ENCODE assay signal across 8 cellular contexts in genomic region chr2:112692914-112693313, GRCh38. TPM values are rescaled to one million over a fixed set of nuclear protein-coding genes. Genes with fewer than 3 reads are reported as not detected.
DNase-seq lines count a peak whose midpoint lies in the region; ATAC-seq and TF ChIP-seq lines count a peak whose summit lies in the region.

No MANE protein-coding gene starts in this region.

- peak overlapping the region; percentile 69; the same call in 1 of the 2 replicates for H2AFZ ChIP-seq in GM23338

- intact Hi-C loops in posterior cingulate gyrus (cut with DNase I): loop anchor here (5.0 kb wide), 1 partner anchor 46 kb away; the partner anchor contains the start of gene SLC20A1

- no peaks in the 10 kb centered on the region for H4K20me1 ChIP-seq in GM23338 (replicated peaks; ENCODE audit: insufficient read depth)

- H3K27me3 Mint-ChIP-seq in GM23338 (ENCODE audit: insufficient read depth, low read depth, poor library complexity) (no peaks in the 10 kb centered on the region), T-helper 17 cell (no peaks in the 10 kb centered on the region), endodermal cell (ENCODE audit: insufficient read depth) (no peaks in the 10 kb centered on the region)

- H3K4me2 ChIP-seq in GM23338: no peak overlapping the region

- H3K9me3 Mint-ChIP-seq in GM23338 (no peaks in the 10 kb centered on the region), endodermal cell (no peaks in the 10 kb centered on the region)

- H3K9me2 ChIP-seq in GM23338 (ENCODE audit: insufficient read depth): no peaks in the 10 kb centered on the region

- H3K27ac Mint-ChIP-seq in GM23338: no peak overlapping the region
- peak overlapping the region; percentile 93 for H3K27ac Mint-ChIP-seq in T-helper 17 cell
- H3K27ac Mint-ChIP-seq in endodermal cell: peak overlapping the region; percentile 65

- no peaks in the 10 kb centered on the region for H3K79me2 ChIP-seq in GM23338 (replicated peaks; ENCODE audit: insufficient read depth)

- DNase-seq in GM23338 (ENCODE audit: low spot score) (no peak), T-helper 17 cell (no peak), endodermal cell (no peak), posterior cingulate gyrus (no peak), DMS153 (lab: John Stamatoyannopoulos, UW) (no peak), GDM1 (lab: John Stamatoyannopoulos, UW) (no peak)
- peak; percentile 53 for DNase-seq in stimulated activated CD4-positive, alpha-beta T cell treated with anti-CD3 and anti-CD28 coated beads, Interleukin-4, amount 100 ng/mL, for 24 hours

- H3K36me3 Mint-ChIP-seq in GM23338 (ENCODE audit: low read depth) (no peaks in the 10 kb centered on the region), T-helper 17 cell (ENCODE audit: low read depth) (no peaks in the 10 kb centered on the region), endodermal cell (ENCODE audit: low read depth) (no peaks in the 10 kb centered on the region)

- H3K36me3 ChIP-seq in GM23338 (ENCODE audit: insufficient read depth) (no peaks in the 10 kb centered on the region), endodermal cell (ENCODE audit: control insufficient read depth, insufficient read depth, low read length) (no peaks in the 10 kb centered on the region)

- 100% methylated on average over 1 of the region's 1 CpG for WGBS in endodermal cell (ENCODE audit: insufficient coverage in 1 of 2, insufficient read length in 1 of 2), 2 experiments

- H3K27me3 ChIP-seq in GM23338 (ENCODE audit: insufficient read depth) (no peaks in the 10 kb centered on the region), endodermal cell (ENCODE audit: control insufficient read depth, insufficient read depth, low read length, poor library complexity, severe bottlenecking) (no peaks in the 10 kb centered on the region)

- H3K4me1 Mint-ChIP-seq in GM23338 (peaks cover 8% of the 10 kb centered on the region), T-helper 17 cell (peaks cover 22% of the 10 kb centered on the region), endodermal cell (peaks cover 12% of the 10 kb centered on the region)

- no peak overlapping the region for H3K27ac ChIP-seq in GM23338 (ENCODE audit: low read depth)
- H3K27ac ChIP-seq in endodermal cell (ENCODE audit: low read depth, low read length): no peak overlapping the region

- H3K4me3 Mint-ChIP-seq in GM23338: no peak overlapping the region
- H3K4me3 Mint-ChIP-seq in T-helper 17 cell: peak overlapping the region; percentile 68
- no peak overlapping the region for H3K4me3 Mint-ChIP-seq in endodermal cell

- H3K4me1 ChIP-seq in GM23338 (ENCODE audit: insufficient read depth) (no peaks in the 10 kb centered on the region), endodermal cell (ENCODE audit: control insufficient read depth, insufficient read depth, low read length) (no peaks in the 10 kb centered on the region)

- no peak overlapping the region for H3K4me3 ChIP-seq in GM23338
- H3K4me3 ChIP-seq in endodermal cell (ENCODE audit: low read length): no peak overlapping the region

- TF ChIP-seq CTCF in GM23338 (conservative IDR thresholded peaks at IDR 0.05; ENCODE audit: low read depth in 2 of 2) (no peak), endodermal cell (conservative IDR thresholded peaks at IDR 0.05) (no peak)

- no peaks in the 10 kb centered on the region for H3F3A ChIP-seq in GM23338 (replicated peaks; ENCODE audit: low read depth)

- H3K9ac ChIP-seq in endodermal cell (ENCODE audit: extremely low read depth, low read length, poor library complexity, severe bottlenecking): no peak overlapping the region

- ATAC-seq in GM23338 (no peak), T-helper 17 cell (no peak), GM21528 (IDR thresholded peaks at IDR 0.05; ENCODE audit: low FRiP score, unreplicated experiment) (no peak)

- H3K9me3 ChIP-seq in T-helper 17 cell (ENCODE audit: control insufficient read depth, low read length, poor library complexity, severe bottlenecking) (no peaks in the 10 kb centered on the region), endodermal cell (ENCODE audit: control insufficient read depth, low read length) (no peaks in the 10 kb centered on the region)

TF ChIP-seq in GM23338, 12 proteins besides CTCF, POLR2A, EP300 and RAD21 (continues in another document):
- TF ChIP-seq JUNB (IDR thresholded peaks at IDR 0.05; ENCODE audit: unreplicated experiment) (no peak), NANOG (IDR thresholded peaks at IDR 0.05; ENCODE audit: borderline replicate concordance) (no peak), ETS1 (IDR thresholded peaks at IDR 0.05) (no peak), ZNF331 (CRISPR knock-in tag; IDR thresholded peaks at IDR 0.05; ENCODE audit: low read depth) (no peak), POLR2AphosphoS5 (IDR thresholded peaks at IDR 0.05; ENCODE audit: low read depth) (no peak), ZNF114 (CRISPR knock-in tag; IDR thresholded peaks at IDR 0.05) (no peak)
- TF ChIP-seq, protein P1, sequence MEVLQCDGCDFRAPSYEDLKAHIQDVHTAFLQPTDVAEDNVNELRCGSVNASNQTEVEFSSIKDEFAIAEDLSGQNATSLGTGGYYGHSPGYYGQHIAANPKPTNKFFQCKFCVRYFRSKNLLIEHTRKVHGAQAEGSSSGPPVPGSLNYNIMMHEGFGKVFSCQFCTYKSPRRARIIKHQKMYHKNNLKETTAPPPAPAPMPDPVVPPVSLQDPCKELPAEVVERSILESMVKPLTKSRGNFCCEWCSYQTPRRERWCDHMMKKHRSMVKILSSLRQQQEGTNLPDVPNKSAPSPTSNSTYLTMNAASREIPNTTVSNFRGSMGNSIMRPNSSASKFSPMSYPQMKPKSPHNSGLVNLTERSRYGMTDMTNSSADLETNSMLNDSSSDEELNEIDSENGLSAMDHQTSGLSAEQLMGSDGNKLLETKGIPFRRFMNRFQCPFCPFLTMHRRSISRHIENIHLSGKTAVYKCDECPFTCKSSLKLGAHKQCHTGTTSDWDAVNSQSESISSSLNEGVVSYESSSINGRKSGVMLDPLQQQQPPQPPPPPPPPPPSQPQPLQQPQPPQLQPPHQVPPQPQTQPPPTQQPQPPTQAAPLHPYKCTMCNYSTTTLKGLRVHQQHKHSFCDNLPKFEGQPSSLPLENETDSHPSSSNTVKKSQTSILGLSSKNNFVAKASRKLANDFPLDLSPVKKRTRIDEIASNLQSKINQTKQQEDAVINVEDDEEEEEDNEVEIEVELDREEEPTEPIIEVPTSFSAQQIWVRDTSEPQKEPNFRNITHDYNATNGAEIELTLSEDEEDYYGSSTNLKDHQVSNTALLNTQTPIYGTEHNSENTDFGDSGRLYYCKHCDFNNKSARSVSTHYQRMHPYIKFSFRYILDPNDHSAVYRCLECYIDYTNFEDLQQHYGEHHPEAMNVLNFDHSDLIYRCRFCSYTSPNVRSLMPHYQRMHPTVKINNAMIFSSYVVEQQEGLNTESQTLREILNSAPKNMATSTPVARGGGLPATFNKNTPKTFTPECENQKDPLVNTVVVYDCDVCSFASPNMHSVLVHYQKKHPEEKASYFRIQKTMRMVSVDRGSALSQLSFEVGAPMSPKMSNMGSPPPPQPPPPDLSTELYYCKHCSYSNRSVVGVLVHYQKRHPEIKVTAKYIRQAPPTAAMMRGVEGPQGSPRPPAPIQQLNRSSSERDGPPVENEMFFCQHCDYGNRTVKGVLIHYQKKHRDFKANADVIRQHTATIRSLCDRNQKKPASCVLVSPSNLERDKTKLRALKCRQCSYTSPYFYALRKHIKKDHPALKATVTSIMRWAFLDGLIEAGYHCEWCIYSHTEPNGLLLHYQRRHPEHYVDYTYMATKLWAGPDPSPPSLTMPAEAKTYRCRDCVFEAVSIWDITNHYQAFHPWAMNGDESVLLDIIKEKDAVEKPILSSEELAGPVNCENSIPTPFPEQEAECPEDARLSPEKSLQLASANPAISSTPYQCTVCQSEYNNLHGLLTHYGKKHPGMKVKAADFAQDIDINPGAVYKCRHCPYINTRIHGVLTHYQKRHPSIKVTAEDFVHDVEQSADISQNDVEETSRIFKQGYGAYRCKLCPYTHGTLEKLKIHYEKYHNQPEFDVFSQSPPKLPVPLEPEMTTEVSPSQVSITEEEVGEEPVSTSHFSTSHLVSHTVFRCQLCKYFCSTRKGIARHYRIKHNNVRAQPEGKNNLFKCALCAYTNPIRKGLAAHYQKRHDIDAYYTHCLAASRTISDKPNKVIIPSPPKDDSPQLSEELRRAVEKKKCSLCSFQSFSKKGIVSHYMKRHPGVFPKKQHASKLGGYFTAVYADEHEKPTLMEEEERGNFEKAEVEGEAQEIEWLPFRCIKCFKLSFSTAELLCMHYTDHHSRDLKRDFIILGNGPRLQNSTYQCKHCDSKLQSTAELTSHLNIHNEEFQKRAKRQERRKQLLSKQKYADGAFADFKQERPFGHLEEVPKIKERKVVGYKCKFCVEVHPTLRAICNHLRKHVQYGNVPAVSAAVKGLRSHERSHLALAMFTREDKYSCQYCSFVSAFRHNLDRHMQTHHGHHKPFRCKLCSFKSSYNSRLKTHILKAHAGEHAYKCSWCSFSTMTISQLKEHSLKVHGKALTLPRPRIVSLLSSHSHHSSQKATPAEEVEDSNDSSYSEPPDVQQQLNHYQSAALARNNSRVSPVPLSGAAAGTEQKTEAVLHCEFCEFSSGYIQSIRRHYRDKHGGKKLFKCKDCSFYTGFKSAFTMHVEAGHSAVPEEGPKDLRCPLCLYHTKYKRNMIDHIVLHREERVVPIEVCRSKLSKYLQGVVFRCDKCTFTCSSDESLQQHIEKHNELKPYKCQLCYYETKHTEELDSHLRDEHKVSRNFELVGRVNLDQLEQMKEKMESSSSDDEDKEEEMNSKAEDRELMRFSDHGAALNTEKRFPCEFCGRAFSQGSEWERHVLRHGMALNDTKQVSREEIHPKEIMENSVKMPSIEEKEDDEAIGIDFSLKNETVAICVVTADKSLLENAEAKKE (CRISPR knock-in tag; IDR thresholded peaks at IDR 0.05): no peak

RNA-seq across cellular contexts. Expression of gene NT5DC4, which starts 27.9 kb away (rescaled TPM):
- total RNA-seq in GM23338 (2014; rRNA removed; shearing (Covaris generic)): not detected in 2 replicates
- not detected in 2 replicates for polyA plus RNA-seq in GM23338 (2016; fragmentation: Nextera tagmentation; extraction: Ambion mirVana)
- total RNA-seq in T-helper 17 cell (not detected), endodermal cell (not detected)
- polyA plus RNA-seq in endodermal cell (2013, experiment 1 of 2): not detected
- polyA plus RNA-seq in endodermal cell (2013, experiment 2 of 2): not detected

RNA-seq across cellular contexts. Expression of gene SLC20A1, which starts 47.2 kb away (rescaled TPM):
- 81.9 and 84.3 TPM in 2 replicates for total RNA-seq in GM23338 (2014; rRNA removed; shearing (Covaris generic))
- 50.1 and 52.9 TPM in 2 replicates for polyA plus RNA-seq in GM23338 (2016; fragmentation: Nextera tagmentation; extraction: Ambion mirVana)
- total RNA-seq in T-helper 17 cell (100 to 1,000 TPM; 113 to 130 TPM), endodermal cell (10 to 100 TPM; 67.3 to 86.7 TPM)
- 56.1 TPM for polyA plus RNA-seq in endodermal cell (2013, experiment 1 of 2)
- 47.7 TPM for polyA plus RNA-seq in endodermal cell (2013, experiment 2 of 2)
